18 cellular contexts compared by ENCODE assay signal in genomic region chr22:25777411-25777810, GRCh38.
"Had no signal": no experiment of that assay in that cellular context is flagged by ENCODE, and none has a peak within 500 bp of the region (broad histone marks: within the 10 kb centered on the region; RNA-seq: fewer than 3 reads in every experiment).

No MANE protein-coding gene starts in this region.

- DNase-seq: activated B cell treated with CpG ODN at 0.5 μM for 24 hours; activated CD4-positive, alpha-beta T cell treated with anti-CD3 and anti-CD28 coated beads for 1 hour; activated CD4-positive, alpha-beta T cell treated with anti-CD3 and anti-CD28 coated beads for 4 hours; activated CD4-positive, alpha-beta T cell treated with anti-CD3 and anti-CD28 coated beads, Interleukin-2, amount 50 U/mL, for 1 hour; activated CD4-positive, alpha-beta T cell treated with anti-CD3 and anti-CD28 coated beads, Interleukin-2, amount 50 U/mL, for 4 hours; activated CD4-positive, alpha-beta T cell treated with anti-CD3 and anti-CD28 coated beads, Interleukin-2, amount 50 U/mL, for 48 hours; activated CD4-positive, CD25-positive, alpha-beta regulatory T cell; activated CD4-positive, CD25-positive, alpha-beta regulatory T cell treated with anti-CD3 and anti-CD28 coated beads, Interleukin-2, amount 50 U/mL, for 72 hours; activated CD8-positive, alpha-beta memory T cell treated with anti-CD3 and anti-CD28 coated beads for 24 hours; activated CD8-positive, alpha-beta memory T cell treated with anti-CD3 and anti-CD28 coated beads, Interleukin-2, amount 50 U/mL, for 4 hours; activated CD8-positive, alpha-beta memory T cell treated with anti-CD3 and anti-CD28 coated beads, Interleukin-2, amount 50 U/mL, for 48 hours; activated T-cell treated with anti-CD3 and anti-CD28 coated beads for 4 hours; activated T-cell treated with anti-CD3 and anti-CD28 coated beads, Interleukin-2, amount 50 U/mL, for 1 hour; T-helper 17 cell; T-helper 9 cell; T1000 had no signal

- H3K27ac ChIP-seq: VCaP, WERI-Rb-1 had no signal

- H3K36me3 ChIP-seq: WERI-Rb-1 had no signal
